25 cellular contexts compared by ENCODE assay signal in the genomic region with DNA sequence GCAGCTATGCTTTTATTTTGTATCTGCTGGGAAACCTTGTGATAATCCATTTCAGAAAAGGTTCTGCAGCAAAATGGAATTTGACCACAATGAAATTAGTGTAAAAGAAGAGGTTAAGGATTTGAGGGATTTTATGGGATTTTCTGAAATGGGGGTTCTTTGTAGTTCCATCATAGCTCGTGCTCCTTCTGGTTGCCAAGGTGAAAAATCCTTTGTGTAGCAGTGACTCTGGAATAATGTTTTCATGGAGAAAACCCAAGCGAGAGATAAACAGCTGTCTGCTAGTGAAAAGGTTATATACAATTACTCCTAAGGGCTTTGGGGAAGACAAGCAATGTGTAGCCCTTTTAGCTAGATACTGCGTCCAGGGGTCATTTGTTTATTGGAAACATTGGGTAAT.
DNase-seq lines count a peak whose midpoint lies in the region; ATAC-seq and TF ChIP-seq lines count a peak whose summit lies in the region.
"Had no signal": no experiment of that assay in that cellular context is flagged by ENCODE, and none has a peak within 500 bp of the region (broad histone marks: within the 10 kb centered on the region; RNA-seq: fewer than 3 reads in every experiment).

No MANE protein-coding gene starts in this region.

- in situ Hi-C loops in HAP-1 (cut with MboI; ENCODE audit: low sequenced_read_pairs), result no loop called here

- H3K9me2 ChIP-seq in neural cell (ENCODE audit: insufficient read depth, low read length), result no peaks in the 10 kb centered on the region

- TF ChIP-seq CTCF in neural cell (IDR thresholded peaks at IDR 0.05; ENCODE audit: poor library complexity, severe bottlenecking) (no peak), GM20000 (IDR thresholded peaks at IDR 0.05; ENCODE audit: extremely low read depth, missing control alignments) (no peak)

- H3K4me3 ChIP-seq in HAP-1 (no peak overlapping the region), neural cell (ENCODE audit: low read length) (no peak overlapping the region), neuron (ENCODE audit: low read length) (no peak overlapping the region)
- H3K4me3 ChIP-seq: BLaER1, GM12878 had no signal

- H3K36me3 ChIP-seq in HAP-1 (replicated peaks) (no peaks in the 10 kb centered on the region), neural cell (ENCODE audit: insufficient read depth, low read length) (no peaks in the 10 kb centered on the region), neuron (ENCODE audit: insufficient read depth, low read length) (no peaks in the 10 kb centered on the region)
- H3K36me3 ChIP-seq: BE2C, BLaER1 had no signal

- no peak for ATAC-seq in HG03175 (IDR thresholded peaks at IDR 0.05; ENCODE audit: unreplicated experiment)
- ATAC-seq: GM12878 had no signal

- H3K9me3 ChIP-seq in HAP-1 (no peaks in the 10 kb centered on the region), neural cell (ENCODE audit: low read length) (no peaks in the 10 kb centered on the region), neuron (ENCODE audit: low read length) (no peaks in the 10 kb centered on the region)
- H3K9me3 ChIP-seq: BE2C, BLaER1 had no signal

- no peaks in the 10 kb centered on the region for H4K20me1 ChIP-seq in neural cell (ENCODE audit: insufficient read depth)
- H4K20me1 ChIP-seq: BLaER1 had no signal

- H3K4me1 ChIP-seq in HAP-1, result peaks cover 23% of the 10 kb centered on the region
- H3K4me1 ChIP-seq in neuron (ENCODE audit: insufficient read depth, low read length), result peaks cover 11% of the 10 kb centered on the region
- H3K4me1 ChIP-seq: BE2C, BLaER1 had no signal

- no peak for TF ChIP-seq POLR2A in erythroblast (IDR thresholded peaks at IDR 0.05; ENCODE audit: low read length)

- no peaks in the 10 kb centered on the region for H3F3A ChIP-seq in neural cell (ENCODE audit: insufficient read depth, low read length, poor library complexity, severe bottlenecking)

- H3K27me3 ChIP-seq in HAP-1 (ENCODE audit: low read depth), result no peaks in the 10 kb centered on the region
- H3K27me3 ChIP-seq in neural cell (ENCODE audit: insufficient read depth, low read depth, low read length), result no peaks in the 10 kb centered on the region
- H3K27me3 ChIP-seq in neuron (ENCODE audit: insufficient read depth, low read length), result no peaks in the 10 kb centered on the region
- H3K27me3 ChIP-seq: BE2C, BLaER1 had no signal

- H3K79me2 ChIP-seq in neural cell (replicated peaks; ENCODE audit: insufficient read depth, low read length), result no peaks in the 10 kb centered on the region

- H2AFZ ChIP-seq in neural cell (ENCODE audit: low read depth, low read length) (no peak overlapping the region), neuron (ENCODE audit: low read depth, low read length) (peak overlapping the region; percentile 87)

- no peak for TF ChIP-seq EP300 in neural cell (conservative IDR thresholded peaks at IDR 0.05; ENCODE audit: poor library complexity, severe bottlenecking)

- no peak for TF ChIP-seq RAD21 in neural cell (conservative IDR thresholded peaks at IDR 0.05)

- no peak overlapping the region for H3K9ac ChIP-seq in neural cell (ENCODE audit: low read length)
- H3K9ac ChIP-seq: BLaER1 had no signal

- DNase-seq in HAP-1 (ENCODE audit: low spot score in 2 of 2) (peak; percentile 51 to 94), NCI-H2227 (lab: John Stamatoyannopoulos, UW; ENCODE audit: unreplicated experiment) (peak; percentile 27), erythroblast (lab: John Stamatoyannopoulos, UW) (no peak), NCI-H2107 treated with DMSO at 0.1 percent for 48 hours (lab: John Stamatoyannopoulos, UW; ENCODE audit: unreplicated experiment) (no peak), GM20000 (ENCODE audit: low spot score) (no peak)
- DNase-seq: 8988T; ACHN; BE2C; C1 segment of cervical spinal cord; CD4-positive, alpha-beta memory T cell; CD4-positive, CD25-positive, alpha-beta regulatory T cell; CD8-positive, alpha-beta memory T cell; COR-L47; DMS 273 treated with DMSO at 0.1 percent for 48 hours; DMS153; DMS53; DMS79; DND-41; EL; GDM1 had no signal

- no peak overlapping the region for H3K4me2 ChIP-seq in neural cell (ENCODE audit: low read length)
- H3K4me2 ChIP-seq: BLaER1 had no signal

- peak overlapping the region; percentile 8 for H3K27ac ChIP-seq in neural cell (ENCODE audit: low read length)
- H3K27ac ChIP-seq: BLaER1 had no signal

TF ChIP-seq in neural cell, 6 proteins besides CTCF, POLR2A, EP300 and RAD21:
- no peak for TF ChIP-seq SMC3 (conservative IDR thresholded peaks at IDR 0.05; ENCODE audit: poor library complexity)
- TF ChIP-seq, protein P1, sequence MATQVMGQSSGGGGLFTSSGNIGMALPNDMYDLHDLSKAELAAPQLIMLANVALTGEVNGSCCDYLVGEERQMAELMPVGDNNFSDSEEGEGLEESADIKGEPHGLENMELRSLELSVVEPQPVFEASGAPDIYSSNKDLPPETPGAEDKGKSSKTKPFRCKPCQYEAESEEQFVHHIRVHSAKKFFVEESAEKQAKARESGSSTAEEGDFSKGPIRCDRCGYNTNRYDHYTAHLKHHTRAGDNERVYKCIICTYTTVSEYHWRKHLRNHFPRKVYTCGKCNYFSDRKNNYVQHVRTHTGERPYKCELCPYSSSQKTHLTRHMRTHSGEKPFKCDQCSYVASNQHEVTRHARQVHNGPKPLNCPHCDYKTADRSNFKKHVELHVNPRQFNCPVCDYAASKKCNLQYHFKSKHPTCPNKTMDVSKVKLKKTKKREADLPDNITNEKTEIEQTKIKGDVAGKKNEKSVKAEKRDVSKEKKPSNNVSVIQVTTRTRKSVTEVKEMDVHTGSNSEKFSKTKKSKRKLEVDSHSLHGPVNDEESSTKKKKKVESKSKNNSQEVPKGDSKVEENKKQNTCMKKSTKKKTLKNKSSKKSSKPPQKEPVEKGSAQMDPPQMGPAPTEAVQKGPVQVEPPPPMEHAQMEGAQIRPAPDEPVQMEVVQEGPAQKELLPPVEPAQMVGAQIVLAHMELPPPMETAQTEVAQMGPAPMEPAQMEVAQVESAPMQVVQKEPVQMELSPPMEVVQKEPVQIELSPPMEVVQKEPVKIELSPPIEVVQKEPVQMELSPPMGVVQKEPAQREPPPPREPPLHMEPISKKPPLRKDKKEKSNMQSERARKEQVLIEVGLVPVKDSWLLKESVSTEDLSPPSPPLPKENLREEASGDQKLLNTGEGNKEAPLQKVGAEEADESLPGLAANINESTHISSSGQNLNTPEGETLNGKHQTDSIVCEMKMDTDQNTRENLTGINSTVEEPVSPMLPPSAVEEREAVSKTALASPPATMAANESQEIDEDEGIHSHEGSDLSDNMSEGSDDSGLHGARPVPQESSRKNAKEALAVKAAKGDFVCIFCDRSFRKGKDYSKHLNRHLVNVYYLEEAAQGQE (IDR thresholded peaks at IDR 0.05; ENCODE audit: borderline replicate concordance), result peak; percentile 82

Comparison
In these comparisons a context has a peak if more than half of its experiments do, and no peak if none do; other contexts are left out.
1. DNase-seq: peak in HAP-1 (2 of 2) and NCI-H2227 (single experiment); none in erythroblast (0 of 2), NCI-H2107 treated with DMSO at 0.1 percent for 48 hours (single experiment) and GM20000 (single experiment).